ENCODE assay signal across 1 cellular context in genomic region chr17:7851438-7852261, GRCh38.
A peak's percentile ranks its signal among the peaks of the same experiment; 100 is the strongest.
TF ChIP-seq lines count a peak whose summit lies in the region.

No MANE protein-coding gene starts in this region.

TF ChIP-seq in HepG2, 621 proteins besides CTCF, POLR2A, EP300 and RAD21 (continued from another document and continues in another):
- TF ChIP-seq, protein P1, sequence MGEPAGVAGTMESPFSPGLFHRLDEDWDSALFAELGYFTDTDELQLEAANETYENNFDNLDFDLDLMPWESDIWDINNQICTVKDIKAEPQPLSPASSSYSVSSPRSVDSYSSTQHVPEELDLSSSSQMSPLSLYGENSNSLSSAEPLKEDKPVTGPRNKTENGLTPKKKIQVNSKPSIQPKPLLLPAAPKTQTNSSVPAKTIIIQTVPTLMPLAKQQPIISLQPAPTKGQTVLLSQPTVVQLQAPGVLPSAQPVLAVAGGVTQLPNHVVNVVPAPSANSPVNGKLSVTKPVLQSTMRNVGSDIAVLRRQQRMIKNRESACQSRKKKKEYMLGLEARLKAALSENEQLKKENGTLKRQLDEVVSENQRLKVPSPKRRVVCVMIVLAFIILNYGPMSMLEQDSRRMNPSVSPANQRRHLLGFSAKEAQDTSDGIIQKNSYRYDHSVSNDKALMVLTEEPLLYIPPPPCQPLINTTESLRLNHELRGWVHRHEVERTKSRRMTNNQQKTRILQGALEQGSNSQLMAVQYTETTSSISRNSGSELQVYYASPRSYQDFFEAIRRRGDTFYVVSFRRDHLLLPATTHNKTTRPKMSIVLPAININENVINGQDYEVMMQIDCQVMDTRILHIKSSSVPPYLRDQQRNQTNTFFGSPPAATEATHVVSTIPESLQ (CRISPR knock-in tag; conservative IDR thresholded peaks at IDR 0.05), result no peak
- no peak for TF ChIP-seq ZSCAN21 (CRISPR knock-in tag; IDR thresholded peaks at IDR 0.05; ENCODE audit: borderline replicate concordance)
- TF ChIP-seq, protein P2, sequence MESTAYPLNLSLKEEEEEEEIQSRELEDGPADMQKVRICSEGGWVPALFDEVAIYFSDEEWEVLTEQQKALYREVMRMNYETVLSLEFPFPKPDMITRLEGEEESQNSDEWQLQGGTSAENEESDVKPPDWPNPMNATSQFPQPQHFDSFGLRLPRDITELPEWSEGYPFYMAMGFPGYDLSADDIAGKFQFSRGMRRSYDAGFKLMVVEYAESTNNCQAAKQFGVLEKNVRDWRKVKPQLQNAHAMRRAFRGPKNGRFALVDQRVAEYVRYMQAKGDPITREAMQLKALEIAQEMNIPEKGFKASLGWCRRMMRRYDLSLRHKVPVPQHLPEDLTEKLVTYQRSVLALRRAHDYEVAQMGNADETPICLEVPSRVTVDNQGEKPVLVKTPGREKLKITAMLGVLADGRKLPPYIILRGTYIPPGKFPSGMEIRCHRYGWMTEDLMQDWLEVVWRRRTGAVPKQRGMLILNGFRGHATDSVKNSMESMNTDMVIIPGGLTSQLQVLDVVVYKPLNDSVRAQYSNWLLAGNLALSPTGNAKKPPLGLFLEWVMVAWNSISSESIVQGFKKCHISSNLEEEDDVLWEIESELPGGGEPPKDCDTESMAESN (CRISPR knock-in tag; conservative IDR thresholded peaks at IDR 0.05), result no peak
- TF ChIP-seq ZNF274 (CRISPR knock-in tag; IDR thresholded peaks at IDR 0.05), result no peak
- TF ChIP-seq, protein P3, sequence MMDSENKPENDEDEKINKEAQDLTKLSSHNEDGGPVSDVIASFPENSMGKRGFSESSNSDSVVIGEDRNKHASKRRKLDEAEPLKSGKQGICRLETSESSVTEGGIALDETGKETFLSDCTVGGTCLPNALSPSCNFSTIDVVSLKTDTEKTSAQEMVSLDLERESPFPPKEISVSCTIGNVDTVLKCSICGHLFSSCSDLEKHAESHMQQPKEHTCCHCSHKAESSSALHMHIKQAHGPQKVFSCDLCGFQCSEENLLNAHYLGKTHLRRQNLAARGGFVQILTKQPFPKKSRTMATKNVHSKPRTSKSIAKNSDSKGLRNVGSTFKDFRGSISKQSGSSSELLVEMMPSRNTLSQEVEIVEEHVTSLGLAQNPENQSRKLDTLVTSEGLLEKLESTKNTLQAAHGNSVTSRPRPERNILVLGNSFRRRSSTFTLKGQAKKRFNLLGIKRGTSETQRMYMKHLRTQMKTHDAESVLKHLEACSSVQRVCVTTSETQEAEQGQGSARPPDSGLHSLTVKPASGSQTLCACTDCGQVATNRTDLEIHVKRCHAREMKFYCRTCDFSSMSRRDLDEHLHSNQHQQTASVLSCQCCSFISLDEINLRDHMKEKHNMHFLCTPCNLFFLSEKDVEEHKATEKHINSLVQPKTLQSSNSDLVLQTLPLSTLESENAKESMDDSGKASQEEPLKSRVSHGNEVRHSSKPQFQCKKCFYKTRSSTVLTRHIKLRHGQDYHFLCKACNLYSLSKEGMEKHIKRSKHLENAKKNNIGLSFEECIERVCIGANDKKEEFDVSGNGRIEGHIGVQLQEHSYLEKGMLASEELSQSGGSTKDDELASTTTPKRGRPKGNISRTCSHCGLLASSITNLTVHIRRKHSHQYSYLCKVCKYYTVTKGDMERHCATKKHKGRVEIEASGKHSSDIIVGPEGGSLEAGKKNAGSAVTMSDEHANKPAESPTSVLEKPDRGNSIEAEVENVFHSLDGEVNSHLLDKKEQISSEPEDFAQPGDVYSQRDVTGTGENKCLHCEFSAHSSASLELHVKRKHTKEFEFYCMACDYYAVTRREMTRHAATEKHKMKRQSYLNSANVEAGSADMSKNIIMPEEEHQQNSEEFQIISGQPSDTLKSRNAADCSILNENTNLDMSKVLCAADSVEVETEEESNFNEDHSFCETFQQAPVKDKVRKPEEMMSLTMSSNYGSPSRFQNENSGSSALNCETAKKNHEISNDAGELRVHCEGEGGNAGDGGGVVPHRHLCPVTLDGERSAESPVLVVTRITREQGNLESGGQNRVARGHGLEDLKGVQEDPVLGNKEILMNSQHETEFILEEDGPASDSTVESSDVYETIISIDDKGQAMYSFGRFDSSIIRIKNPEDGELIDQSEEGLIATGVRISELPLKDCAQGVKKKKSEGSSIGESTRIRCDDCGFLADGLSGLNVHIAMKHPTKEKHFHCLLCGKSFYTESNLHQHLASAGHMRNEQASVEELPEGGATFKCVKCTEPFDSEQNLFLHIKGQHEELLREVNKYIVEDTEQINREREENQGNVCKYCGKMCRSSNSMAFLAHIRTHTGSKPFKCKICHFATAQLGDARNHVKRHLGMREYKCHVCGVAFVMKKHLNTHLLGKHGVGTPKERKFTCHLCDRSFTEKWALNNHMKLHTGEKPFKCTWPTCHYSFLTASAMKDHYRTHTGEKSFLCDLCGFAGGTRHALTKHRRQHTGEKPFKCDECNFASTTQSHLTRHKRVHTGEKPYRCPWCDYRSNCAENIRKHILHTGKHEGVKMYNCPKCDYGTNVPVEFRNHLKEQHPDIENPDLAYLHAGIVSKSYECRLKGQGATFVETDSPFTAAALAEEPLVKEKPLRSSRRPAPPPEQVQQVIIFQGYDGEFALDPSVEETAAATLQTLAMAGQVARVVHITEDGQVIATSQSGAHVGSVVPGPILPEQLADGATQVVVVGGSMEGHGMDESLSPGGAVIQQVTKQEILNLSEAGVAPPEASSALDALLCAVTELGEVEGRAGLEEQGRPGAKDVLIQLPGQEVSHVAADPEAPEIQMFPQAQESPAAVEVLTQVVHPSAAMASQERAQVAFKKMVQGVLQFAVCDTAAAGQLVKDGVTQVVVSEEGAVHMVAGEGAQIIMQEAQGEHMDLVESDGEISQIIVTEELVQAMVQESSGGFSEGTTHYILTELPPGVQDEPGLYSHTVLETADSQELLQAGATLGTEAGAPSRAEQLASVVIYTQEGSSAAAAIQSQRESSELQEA (CRISPR knock-in tag; IDR thresholded peaks at IDR 0.05; ENCODE audit: not compliant biosample characterization), result peak; percentile 54
- no peak for TF ChIP-seq ZXDC (CRISPR knock-in tag; IDR thresholded peaks at IDR 0.05)
- TF ChIP-seq MED1 (CRISPR knock-in tag; IDR thresholded peaks at IDR 0.05), result peak; percentile 20; the same call in 1 of the 2 replicates
- TF ChIP-seq, protein P4, sequence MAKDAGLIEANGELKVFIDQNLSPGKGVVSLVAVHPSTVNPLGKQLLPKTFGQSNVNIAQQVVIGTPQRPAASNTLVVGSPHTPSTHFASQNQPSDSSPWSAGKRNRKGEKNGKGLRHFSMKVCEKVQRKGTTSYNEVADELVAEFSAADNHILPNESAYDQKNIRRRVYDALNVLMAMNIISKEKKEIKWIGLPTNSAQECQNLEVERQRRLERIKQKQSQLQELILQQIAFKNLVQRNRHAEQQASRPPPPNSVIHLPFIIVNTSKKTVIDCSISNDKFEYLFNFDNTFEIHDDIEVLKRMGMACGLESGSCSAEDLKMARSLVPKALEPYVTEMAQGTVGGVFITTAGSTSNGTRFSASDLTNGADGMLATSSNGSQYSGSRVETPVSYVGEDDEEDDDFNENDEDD (CRISPR knock-in tag; IDR thresholded peaks at IDR 0.05; ENCODE audit: borderline replicate concordance), result peak; percentile 24; the same call in 1 of the 2 replicates
- TF ChIP-seq, protein P5, sequence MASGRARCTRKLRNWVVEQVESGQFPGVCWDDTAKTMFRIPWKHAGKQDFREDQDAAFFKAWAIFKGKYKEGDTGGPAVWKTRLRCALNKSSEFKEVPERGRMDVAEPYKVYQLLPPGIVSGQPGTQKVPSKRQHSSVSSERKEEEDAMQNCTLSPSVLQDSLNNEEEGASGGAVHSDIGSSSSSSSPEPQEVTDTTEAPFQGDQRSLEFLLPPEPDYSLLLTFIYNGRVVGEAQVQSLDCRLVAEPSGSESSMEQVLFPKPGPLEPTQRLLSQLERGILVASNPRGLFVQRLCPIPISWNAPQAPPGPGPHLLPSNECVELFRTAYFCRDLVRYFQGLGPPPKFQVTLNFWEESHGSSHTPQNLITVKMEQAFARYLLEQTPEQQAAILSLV (CRISPR knock-in tag; IDR thresholded peaks at IDR 0.05; ENCODE audit: borderline replicate concordance), result 0 out of 2 replicates have a peak, but pooled peaks have one; percentile 42
- peak; percentile 49; the same call in 1 of the 2 replicates for TF ChIP-seq EEA1 (CRISPR knock-in tag; IDR thresholded peaks at IDR 0.05; ENCODE audit: borderline replicate concordance)
- TF ChIP-seq SP140L (CRISPR knock-in tag; IDR thresholded peaks at IDR 0.05; ENCODE audit: borderline replicate concordance), result no peak
- peak; percentile 66; the same call in 1 of the 2 replicates for TF ChIP-seq GABPB1 (CRISPR knock-in tag; IDR thresholded peaks at IDR 0.05)
- no peak for TF ChIP-seq ZNF263 (CRISPR knock-in tag; IDR thresholded peaks at IDR 0.05)
- TF ChIP-seq ASH2L (IDR thresholded peaks at IDR 0.05; ENCODE audit: insufficient read length, low read depth, low read length), result no peak
- TF ChIP-seq ZNF788 (CRISPR knock-in tag; IDR thresholded peaks at IDR 0.05; ENCODE audit: borderline replicate concordance), result peak; percentile 39; the same call in 1 of the 2 replicates
- TF ChIP-seq GFI1 (CRISPR knock-in tag; IDR thresholded peaks at IDR 0.05; ENCODE audit: borderline replicate concordance), result no peak
- no peak for TF ChIP-seq ZNF317 (CRISPR knock-in tag; IDR thresholded peaks at IDR 0.05)
- TF ChIP-seq ZNF629 (CRISPR knock-in tag; conservative IDR thresholded peaks at IDR 0.05), result no peak
- no peak for TF ChIP-seq TAF15 (IDR thresholded peaks at IDR 0.05; ENCODE audit: low read depth, low read length, poor library complexity, severe bottlenecking)
- TF ChIP-seq AHR (CRISPR knock-in tag; IDR thresholded peaks at IDR 0.05), result peak; percentile 21; the same call in 1 of the 2 replicates
- TF ChIP-seq ARNT (IDR thresholded peaks at IDR 0.05), result no peak
- TF ChIP-seq ZNF354B (CRISPR knock-in tag; IDR thresholded peaks at IDR 0.05), result 0 out of 2 replicates have a peak, but pooled peaks have one; percentile 40
- TF ChIP-seq RBFOX2 (IDR thresholded peaks at IDR 0.05; ENCODE audit: low read depth, low read length), result peak; percentile 80
- TF ChIP-seq SAP130 (CRISPR knock-in tag; IDR thresholded peaks at IDR 0.05; ENCODE audit: low read depth), result peak; percentile 67
- peak; percentile 76 for TF ChIP-seq XRCC5 (optimal IDR thresholded peaks at IDR 0.05; ENCODE audit: low read length)
- TF ChIP-seq ZNF83 (CRISPR knock-in tag; IDR thresholded peaks at IDR 0.05; ENCODE audit: borderline replicate concordance), result no peak
- TF ChIP-seq TBX2 (CRISPR knock-in tag; IDR thresholded peaks at IDR 0.05; ENCODE audit: borderline replicate concordance), result peak; percentile 61; the same call in 1 of the 2 replicates
- 0 out of 2 replicates have a peak, but pooled peaks have one; percentile 37 for TF ChIP-seq ZNF546 (CRISPR knock-in tag; conservative IDR thresholded peaks at IDR 0.05)
- peak; percentile 99 for TF ChIP-seq ZBTB38 (CRISPR knock-in tag; IDR thresholded peaks at IDR 0.05)
- no peak for TF ChIP-seq ZNF691 (CRISPR knock-in tag; IDR thresholded peaks at IDR 0.05; ENCODE audit: borderline replicate concordance, low read depth)
- TF ChIP-seq, protein P6, sequence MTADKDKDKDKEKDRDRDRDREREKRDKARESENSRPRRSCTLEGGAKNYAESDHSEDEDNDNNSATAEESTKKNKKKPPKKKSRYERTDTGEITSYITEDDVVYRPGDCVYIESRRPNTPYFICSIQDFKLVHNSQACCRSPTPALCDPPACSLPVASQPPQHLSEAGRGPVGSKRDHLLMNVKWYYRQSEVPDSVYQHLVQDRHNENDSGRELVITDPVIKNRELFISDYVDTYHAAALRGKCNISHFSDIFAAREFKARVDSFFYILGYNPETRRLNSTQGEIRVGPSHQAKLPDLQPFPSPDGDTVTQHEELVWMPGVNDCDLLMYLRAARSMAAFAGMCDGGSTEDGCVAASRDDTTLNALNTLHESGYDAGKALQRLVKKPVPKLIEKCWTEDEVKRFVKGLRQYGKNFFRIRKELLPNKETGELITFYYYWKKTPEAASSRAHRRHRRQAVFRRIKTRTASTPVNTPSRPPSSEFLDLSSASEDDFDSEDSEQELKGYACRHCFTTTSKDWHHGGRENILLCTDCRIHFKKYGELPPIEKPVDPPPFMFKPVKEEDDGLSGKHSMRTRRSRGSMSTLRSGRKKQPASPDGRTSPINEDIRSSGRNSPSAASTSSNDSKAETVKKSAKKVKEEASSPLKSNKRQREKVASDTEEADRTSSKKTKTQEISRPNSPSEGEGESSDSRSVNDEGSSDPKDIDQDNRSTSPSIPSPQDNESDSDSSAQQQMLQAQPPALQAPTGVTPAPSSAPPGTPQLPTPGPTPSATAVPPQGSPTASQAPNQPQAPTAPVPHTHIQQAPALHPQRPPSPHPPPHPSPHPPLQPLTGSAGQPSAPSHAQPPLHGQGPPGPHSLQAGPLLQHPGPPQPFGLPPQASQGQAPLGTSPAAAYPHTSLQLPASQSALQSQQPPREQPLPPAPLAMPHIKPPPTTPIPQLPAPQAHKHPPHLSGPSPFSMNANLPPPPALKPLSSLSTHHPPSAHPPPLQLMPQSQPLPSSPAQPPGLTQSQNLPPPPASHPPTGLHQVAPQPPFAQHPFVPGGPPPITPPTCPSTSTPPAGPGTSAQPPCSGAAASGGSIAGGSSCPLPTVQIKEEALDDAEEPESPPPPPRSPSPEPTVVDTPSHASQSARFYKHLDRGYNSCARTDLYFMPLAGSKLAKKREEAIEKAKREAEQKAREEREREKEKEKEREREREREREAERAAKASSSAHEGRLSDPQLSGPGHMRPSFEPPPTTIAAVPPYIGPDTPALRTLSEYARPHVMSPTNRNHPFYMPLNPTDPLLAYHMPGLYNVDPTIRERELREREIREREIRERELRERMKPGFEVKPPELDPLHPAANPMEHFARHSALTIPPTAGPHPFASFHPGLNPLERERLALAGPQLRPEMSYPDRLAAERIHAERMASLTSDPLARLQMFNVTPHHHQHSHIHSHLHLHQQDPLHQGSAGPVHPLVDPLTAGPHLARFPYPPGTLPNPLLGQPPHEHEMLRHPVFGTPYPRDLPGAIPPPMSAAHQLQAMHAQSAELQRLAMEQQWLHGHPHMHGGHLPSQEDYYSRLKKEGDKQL (CRISPR knock-in tag; IDR thresholded peaks at IDR 0.05; ENCODE audit: low read depth), result no peak
